ENCODE assay signal across 8 cellular contexts in the genomic region with DNA sequence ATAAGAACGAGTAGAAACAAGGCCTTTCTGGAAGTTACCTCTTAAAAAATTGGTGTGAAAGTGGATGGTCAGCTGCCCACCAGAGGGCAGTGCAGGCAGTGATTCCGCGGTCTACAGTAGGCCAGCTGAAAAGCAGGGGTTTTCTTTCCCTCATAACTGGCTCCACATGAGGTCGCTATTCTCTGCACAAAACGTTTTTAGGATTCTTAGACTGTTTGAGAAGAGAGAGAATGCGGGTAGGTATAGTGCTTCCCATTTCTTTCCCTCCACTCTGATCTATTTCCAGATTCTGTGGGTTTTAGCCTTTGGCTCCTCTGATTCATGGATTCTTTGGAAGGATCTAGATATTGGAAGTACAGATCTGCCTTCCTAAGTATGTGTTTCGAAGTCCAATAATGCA. TPM values are rescaled to one million over a fixed set of nuclear protein-coding genes. Genes with fewer than 3 reads are reported as not detected.
A peak's percentile ranks its signal among the peaks of the same experiment; 100 is the strongest.
DNase-seq lines count a peak whose midpoint lies in the region; ATAC-seq and TF ChIP-seq lines count a peak whose summit lies in the region.

No MANE protein-coding gene starts in this region.

- no peak overlapping the region for H2AFZ ChIP-seq in OCI-LY1 (ENCODE audit: low read length)

- H3K79me2 ChIP-seq in OCI-LY1 (ENCODE audit: insufficient read depth, low read length): no peaks in the 10 kb centered on the region

- H3K4me2 ChIP-seq in OCI-LY1 (ENCODE audit: low read length): no peak overlapping the region

- no peaks in the 10 kb centered on the region for H3K9me3 ChIP-seq in OCI-LY1 (ENCODE audit: low read length)

- H3K27ac ChIP-seq in OCI-LY1 (ENCODE audit: low read depth, low read length, poor library complexity, severe bottlenecking): no peak overlapping the region

- no peak overlapping the region for H3K4me3 ChIP-seq in OCI-LY1 (ENCODE audit: low read depth, low read length, poor library complexity, severe bottlenecking)

- TF ChIP-seq CTCF in OCI-LY1 (IDR thresholded peaks at IDR 0.05; ENCODE audit: low read length): peak; percentile 99

- TF ChIP-seq EP300 in Ishikawa (IDR thresholded peaks at IDR 0.05; ENCODE audit: borderline replicate concordance): no peak

- peak; percentile 96 for ATAC-seq in GM21619 (IDR thresholded peaks at IDR 0.05; ENCODE audit: unreplicated experiment)

- no peak overlapping the region for H3K9ac ChIP-seq in OCI-LY1 (ENCODE audit: low read length)

- peak; percentile 64 for DNase-seq in DMS79 (lab: John Stamatoyannopoulos, UW)
- DNase-seq in activated CD8-positive, alpha-beta memory T cell treated with anti-CD3 and anti-CD28 coated beads, Interleukin-2, amount 50 U/mL, for 4 hours: peak; percentile 75
- DNase-seq in epidermal melanocyte (ENCODE audit: insufficient read length, low spot score): peak; percentile 43
- DNase-seq in myocyte (ENCODE audit: low read depth): peak; percentile 88
- peak; percentile 50 to 56 for DNase-seq in stimulated activated CD8-positive, alpha-beta memory T cell treated with anti-CD3 and anti-CD28 coated beads, Interleukin-7, amount 100 ng/mL, for 4 hours (ENCODE audit: low read depth in 2 of 2)

- no peaks in the 10 kb centered on the region for H3K27me3 ChIP-seq in OCI-LY1 (ENCODE audit: insufficient read depth, low read length)

- peak; percentile 98 for TF ChIP-seq RAD21 in Ishikawa (IDR thresholded peaks at IDR 0.05; ENCODE audit: low read depth)

- no peaks in the 10 kb centered on the region for H3K36me3 ChIP-seq in OCI-LY1 (ENCODE audit: insufficient read depth, low read length)

- H4K20me1 ChIP-seq in OCI-LY1 (ENCODE audit: insufficient read depth, low read length): no peaks in the 10 kb centered on the region

- H3K4me1 ChIP-seq in OCI-LY1 (ENCODE audit: insufficient read depth, low read length, severe bottlenecking): peaks cover 5% of the 10 kb centered on the region

- no peaks in the 10 kb centered on the region for H3K9me2 ChIP-seq in OCI-LY1 (ENCODE audit: low read depth, low read length)

- no peaks in the 10 kb centered on the region for H3F3A ChIP-seq in OCI-LY1 (ENCODE audit: insufficient read depth, low read length)

TF ChIP-seq in Ishikawa, 13 proteins besides CTCF, POLR2A, EP300 and RAD21:
- TF ChIP-seq REST (IDR thresholded peaks at IDR 0.05; ENCODE audit: low read depth): no peak
- no peak for TF ChIP-seq TAF1 (IDR thresholded peaks at IDR 0.05; ENCODE audit: low read depth)
- no peak for TF ChIP-seq TCF12 (IDR thresholded peaks at IDR 0.05; ENCODE audit: low read depth)
- no peak for TF ChIP-seq EGR1 (IDR thresholded peaks at IDR 0.05)
- no peak for TF ChIP-seq CREB1 (IDR thresholded peaks at IDR 0.05; ENCODE audit: low read depth)
- TF ChIP-seq YY1 (IDR thresholded peaks at IDR 0.05; ENCODE audit: low read depth): no peak
- no peak for TF ChIP-seq NFIC (IDR thresholded peaks at IDR 0.05)
- no peak for TF ChIP-seq ZBTB7A (IDR thresholded peaks at IDR 0.05; ENCODE audit: low read depth)
- no peak for TF ChIP-seq FOXM1 (IDR thresholded peaks at IDR 0.05; ENCODE audit: borderline replicate concordance, low read depth)
- no peak for TF ChIP-seq USF1 (IDR thresholded peaks at IDR 0.05)
- no peak for TF ChIP-seq CEBPB (IDR thresholded peaks at IDR 0.05)
- TF ChIP-seq, protein P1, sequence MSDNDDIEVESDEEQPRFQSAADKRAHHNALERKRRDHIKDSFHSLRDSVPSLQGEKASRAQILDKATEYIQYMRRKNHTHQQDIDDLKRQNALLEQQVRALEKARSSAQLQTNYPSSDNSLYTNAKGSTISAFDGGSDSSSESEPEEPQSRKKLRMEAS (IDR thresholded peaks at IDR 0.05): no peak

RNA-seq across cellular contexts. Expression of gene FIG4, which starts 14.2 kb away (rescaled TPM):
- total RNA-seq in myocyte: 11.7 and 13.6 TPM in 2 replicates
- 11.5 TPM for polyA plus RNA-seq in myocyte (2012)

RNA-seq across cellular contexts. Expression of gene AK9, which starts 14.3 kb away (rescaled TPM):
- total RNA-seq in myocyte: 10.4 and 13.0 TPM in 2 replicates
- 4.6 TPM for polyA plus RNA-seq in myocyte (2012)
